ENCODE assay signal across 9 cellular contexts in genomic region chr11:36411202-36411640, GRCh38.
DNase-seq lines count a peak whose midpoint lies in the region; ATAC-seq, FAIRE-seq and TF ChIP-seq lines count a peak whose summit lies in the region.
"Had no signal": no experiment of that assay in that cellular context is flagged by ENCODE, and none has a peak within 500 bp of the region (broad histone marks: within the 10 kb centered on the region; RNA-seq: fewer than 3 reads in every experiment).

No MANE protein-coding gene starts in this region.

- peak; percentile 24 to 68 for ATAC-seq in activated T-cell treated with anti-CD3 and anti-CD28 coated beads, Interleukin-2, amount 50 U/mL, for 72 hours (replicated peaks in 1 of 2)
- ATAC-seq in activated T-cell treated with anti-CD3 and anti-CD28 coated beads, Interleukin-2, amount 50 U/mL, for 4 hours: no peak
- ATAC-seq in HG03378 (IDR thresholded peaks at IDR 0.05; ENCODE audit: unreplicated experiment) (peak; percentile 75), GM12878 (peak; percentile 90)
- ATAC-seq: Panc1 had no signal

- peaks cover 44% of the 10 kb centered on the region for H3K4me1 Mint-ChIP-seq in activated T-cell treated with anti-CD3 and anti-CD28 coated beads, Interleukin-2, amount 50 U/mL, for 72 hours (ENCODE audit: low read depth)
- H3K4me1 Mint-ChIP-seq in activated T-cell treated with anti-CD3 and anti-CD28 coated beads, Interleukin-2, amount 50 U/mL, for 4 hours (ENCODE audit: low read depth): peaks cover 61% of the 10 kb centered on the region

- no peaks in the 10 kb centered on the region for H3K9me2 ChIP-seq in PC-9 (ENCODE audit: insufficient read depth)

- no peaks in the 10 kb centered on the region for H3K27me3 Mint-ChIP-seq in activated T-cell treated with anti-CD3 and anti-CD28 coated beads, Interleukin-2, amount 50 U/mL, for 72 hours (ENCODE audit: low read depth)
- no peaks in the 10 kb centered on the region for H3K27me3 Mint-ChIP-seq in activated T-cell treated with anti-CD3 and anti-CD28 coated beads, Interleukin-2, amount 50 U/mL, for 4 hours (ENCODE audit: low read depth)

- H3K4me3 ChIP-seq in GM12878 (no peak overlapping the region), PC-9 (no peak overlapping the region)

- TF ChIP-seq RAD21 in GM12878 (IDR thresholded peaks at IDR 0.05; ENCODE audit: insufficient read depth, low read depth, low read length): no peak

- no peak overlapping the region for H3K9ac ChIP-seq in GM12878 (ENCODE audit: control insufficient read depth, insufficient read depth, low read length)

- H3K79me2 ChIP-seq in GM12878 (ENCODE audit: control insufficient read depth, insufficient read depth, low read length): no peaks in the 10 kb centered on the region
- no peaks in the 10 kb centered on the region for H3K79me2 ChIP-seq in PC-9 (ENCODE audit: low read depth)

- TF ChIP-seq EP300 in GM12878 (IDR thresholded peaks at IDR 0.05; ENCODE audit: borderline replicate concordance in 1 of 2, control insufficient read depth in 1 of 2, low read depth in 2 of 2, low read length in 2 of 2): no peak; a peak in 1 of 4 replicates

- BruUV-seq in GM12878 (replicated peaks; lab: Mats Ljungman, UMichigan) (no TSS peak), PC-9 (replicated peaks; lab: Mats Ljungman, UMichigan) (no TSS peak)

- TF ChIP-seq CTCF in GM12878 (IDR thresholded peaks at IDR 0.05 in 2 of 3, conservative IDR thresholded peaks at IDR 0.05 in 1 of 3; ENCODE audit: control insufficient read depth in 2 of 3, extremely low read depth in 1 of 3, insufficient read depth in 1 of 3, low read depth in 3 of 3, low read length in 3 of 3): no peak
- no peak for TF ChIP-seq CTCF in PC-9 (conservative IDR thresholded peaks at IDR 0.05)

- H3K36me3 ChIP-seq in GM12878 (ENCODE audit: control insufficient read depth in 2 of 2, insufficient read depth in 2 of 2, low read length in 1 of 2) (no peaks in the 10 kb centered on the region), PC-9 (ENCODE audit: low read depth) (no peaks in the 10 kb centered on the region)

- intact Hi-C loops in GM12878 (cut with micrococcal nuclease; ENCODE audit: unreplicated experiment): no loop called here
- intact Hi-C loops in PC-9 (cut with micrococcal nuclease; ENCODE audit: unreplicated experiment): no loop called here

- RAD21 ChIA-PET in GM12878 (lab: Charles Lee; ENCODE audit: unreplicated experiment): interaction anchor here (1.4 kb wide), 1 partner anchor 26 kb away, joined by 4 read pairs; no protein-coding TSS in a partner anchor

- under 1% methylated on average over 9 of the region's 9 CpGs for WGBS in GM12878 (ENCODE audit: insufficient coverage, insufficient replicate concordance, low lambda C conversion rate, missing lambda C conversion rate)

- H3K27me3 ChIP-seq in GM12878 (replicated peaks in 1 of 2; ENCODE audit: control insufficient read depth in 2 of 2, insufficient read depth in 2 of 2, low read length in 1 of 2): no peaks in the 10 kb centered on the region
- no peaks in the 10 kb centered on the region; the same call in 1 of the 2 replicates for H3K27me3 ChIP-seq in PC-9 (ENCODE audit: insufficient read depth, low read depth)

- peak in 1 of 2 donors; percentile 13 for DNase-seq in activated T-cell treated with anti-CD3 and anti-CD28 coated beads, Interleukin-2, amount 50 U/mL, for 72 hours
- DNase-seq in activated T-cell treated with anti-CD3 and anti-CD28 coated beads, Interleukin-2, amount 50 U/mL, for 4 hours: no peak
- DNase-seq in GM12878 (ENCODE audit: low read depth, low spot score): peak; percentile 31
- DNase-seq in putamen (ENCODE audit: low spot score): peak; percentile 28
- DNase-seq in DMS79 treated with DMSO at 0.1 percent for 48 hours (lab: John Stamatoyannopoulos, UW): no peak
- no peak for DNase-seq in PC-9
- DNase-seq in SHP77 treated with DMSO at 0.1 percent for 48 hours (lab: John Stamatoyannopoulos, UW): no peak

- peak overlapping the region; percentile 56 for H3K27ac Mint-ChIP-seq in activated T-cell treated with anti-CD3 and anti-CD28 coated beads, Interleukin-2, amount 50 U/mL, for 72 hours

- H2AFZ ChIP-seq in GM12878 (ENCODE audit: control insufficient read depth, low read depth, low read length) (no peak overlapping the region; the same call in 1 of the 2 replicates), PC-9 (no peak overlapping the region)

- no peak overlapping the region for H3K27ac ChIP-seq in GM12878 (ENCODE audit: control insufficient read depth, insufficient read depth)
- no peak overlapping the region for H3K27ac ChIP-seq in PC-9

- CTCF ChIA-PET in GM12878 (lab: Yijun Ruan, JAX): interaction anchor here (1.1 to 1.7 kb wide), 4 partner anchors 9 to 98 kb away, joined by 3 to 4 read pairs (median 4); no protein-coding TSS in a partner anchor
- CTCF ChIA-PET in PC-9 (lab: Charles Lee): no interaction called here

- no peaks in the 10 kb centered on the region for H3K9me3 Mint-ChIP-seq in activated T-cell treated with anti-CD3 and anti-CD28 coated beads, Interleukin-2, amount 50 U/mL, for 72 hours
- no peaks in the 10 kb centered on the region for H3K9me3 Mint-ChIP-seq in activated T-cell treated with anti-CD3 and anti-CD28 coated beads, Interleukin-2, amount 50 U/mL, for 4 hours

- H4K20me1 ChIP-seq in GM12878 (ENCODE audit: control insufficient read depth, insufficient read depth): no peaks in the 10 kb centered on the region
- H4K20me1 ChIP-seq in PC-9 (ENCODE audit: insufficient read depth): no peaks in the 10 kb centered on the region

- H3K9me3 ChIP-seq in GM12878 (replicated peaks; ENCODE audit: control insufficient read depth, insufficient read depth, low read length) (no peaks in the 10 kb centered on the region; the same call in 2 of the 3 replicates), PC-9 (ENCODE audit: insufficient read depth, low read depth) (no peaks in the 10 kb centered on the region)

- in situ Hi-C loops in GM12878 (cut with MboI): loop anchor here (5.0 kb wide), 1 partner anchor 51 kb away; no protein-coding TSS in a partner anchor

- SMC1A ChIA-PET in GM12878 (lab: Charles Lee; ENCODE audit: uncharacterized antibody, unreplicated experiment): interaction anchor here (0.8 to 2.0 kb wide), 7 partner anchors 9 to 67 kb away, joined by 3 to 6 read pairs (median 4); no protein-coding TSS in a partner anchor

- FAIRE-seq in GM12878 (lab: Jason Lieb, UNC): no peak

- H3F3A ChIP-seq in PC-9 (ENCODE audit: insufficient read depth, low read depth): no peaks in the 10 kb centered on the region

- H3K4me2 ChIP-seq in GM12878 (ENCODE audit: control insufficient read depth, insufficient read depth) (peak overlapping the region; percentile 40), PC-9 (no peak overlapping the region)

- POLR2A ChIA-PET in GM12878 (lab: Charles Lee): interaction anchor here (1.5 kb wide), 1 partner anchor 9 kb away, joined by 4 read pairs; no protein-coding TSS in a partner anchor
- POLR2A ChIA-PET in PC-9 (lab: Charles Lee; ENCODE audit: unreplicated experiment): interaction anchor here (0.6 kb wide), 1 partner anchor 986 kb away, joined by 3 read pairs; no protein-coding TSS in a partner anchor

- TF ChIP-seq POLR2A in GM12878 (IDR thresholded peaks at IDR 0.05; ENCODE audit: low read depth, low read length): no peak

- peaks cover 0 to 2% of the 10 kb centered on the region in 2 donors for H3K36me3 Mint-ChIP-seq in activated T-cell treated with anti-CD3 and anti-CD28 coated beads, Interleukin-2, amount 50 U/mL, for 72 hours (ENCODE audit: insufficient read depth in 2 of 2)
- no peaks in the 10 kb centered on the region for H3K36me3 Mint-ChIP-seq in activated T-cell treated with anti-CD3 and anti-CD28 coated beads, Interleukin-2, amount 50 U/mL, for 4 hours (ENCODE audit: insufficient read depth)

- H3K4me3 Mint-ChIP-seq in activated T-cell treated with anti-CD3 and anti-CD28 coated beads, Interleukin-2, amount 50 U/mL, for 72 hours: peak overlapping the region in 1 of 2 donors; percentile 43
- no peak overlapping the region for H3K4me3 Mint-ChIP-seq in activated T-cell treated with anti-CD3 and anti-CD28 coated beads, Interleukin-2, amount 50 U/mL, for 4 hours

- peaks cover 24% of the 10 kb centered on the region for H3K4me1 ChIP-seq in GM12878 (ENCODE audit: control insufficient read depth, insufficient read depth, low read length)
- H3K4me1 ChIP-seq in PC-9 (replicated peaks; ENCODE audit: insufficient read depth): no peaks in the 10 kb centered on the region

TF ChIP-seq in GM12878, 131 proteins besides CTCF, POLR2A, EP300 and RAD21 (continues in another document):
- no peak for TF ChIP-seq RAD51 (IDR thresholded peaks at IDR 0.05)
- TF ChIP-seq IKZF2 (IDR thresholded peaks at IDR 0.05): peak; percentile 38 to 65; a peak in 3 of 4 replicates
- TF ChIP-seq PAX5 (IDR thresholded peaks at IDR 0.05; ENCODE audit: borderline replicate concordance, low read depth, low read length): 0 out of 2 replicates have a peak, but pooled peaks have one; percentile 38
- TF ChIP-seq MAX (IDR thresholded peaks at IDR 0.05; ENCODE audit: low read depth, low read length): no peak
- TF ChIP-seq ATF2 (IDR thresholded peaks at IDR 0.05; ENCODE audit: low read length): peak; percentile 49; the same call in 1 of the 2 replicates

Comparison
In these comparisons a context has a peak if more than half of its experiments do, and no peak if none do; other contexts are left out.
1. ATAC-seq: peak in activated T-cell treated with anti-CD3 and anti-CD28 coated beads, Interleukin-2, amount 50 U/mL, for 72 hours (2 of 2), HG03378 (single experiment) and GM12878 (single experiment); none in activated T-cell treated with anti-CD3 and anti-CD28 coated beads, Interleukin-2, amount 50 U/mL, for 4 hours (0 of 2).
2. DNase-seq: peak in GM12878 (single experiment) and putamen (single experiment); none in activated T-cell treated with anti-CD3 and anti-CD28 coated beads, Interleukin-2, amount 50 U/mL, for 4 hours (single experiment), DMS79 treated with DMSO at 0.1 percent for 48 hours (single experiment), PC-9 (0 of 2) and SHP77 treated with DMSO at 0.1 percent for 48 hours (single experiment).